29 cellular contexts compared by ENCODE assay signal in genomic region chr22:24061124-24061684, GRCh38. TPM values are rescaled to one million over a fixed set of nuclear protein-coding genes. Genes with fewer than 3 reads are reported as not detected.
A peak's percentile ranks its signal among the peaks of the same experiment; 100 is the strongest.
DNase-seq lines count a peak whose midpoint lies in the region; TF ChIP-seq lines count a peak whose summit lies in the region.
"Had no signal": no experiment of that assay in that cellular context is flagged by ENCODE, and none has a peak within 500 bp of the region (broad histone marks: within the 10 kb centered on the region; RNA-seq: fewer than 3 reads in every experiment).

No MANE protein-coding gene starts in this region.

- peak overlapping the region; percentile 73 for H3K4me2 ChIP-seq in BLaER1

- peaks cover 92% of the 10 kb centered on the region for H3K36me3 ChIP-seq in BLaER1
- H3K36me3 ChIP-seq in breast epithelium: no peaks in the 10 kb centered on the region

- H3K27me3 ChIP-seq in BLaER1 (no peaks in the 10 kb centered on the region), breast epithelium (no peaks in the 10 kb centered on the region)
- H3K27me3 ChIP-seq: left lung had no signal

- H3K27ac Mint-ChIP-seq in nephron progenitor cell: no peak overlapping the region
- H3K27ac Mint-ChIP-seq: progenitor cell of endocrine pancreas; stimulated activated memory B cell treated with anti-CD40 and anti-IgM and Interleukin-4, amounts not matched to agents 10 μg/mL and 1 μg/mL and 100 μg/mL, for 72 hours had no signal

- H3K27me3 Mint-ChIP-seq in nephron progenitor cell (ENCODE audit: low read depth, poor library complexity): no peaks in the 10 kb centered on the region
- H3K27me3 Mint-ChIP-seq: naive B cell; progenitor cell of endocrine pancreas; stimulated activated memory B cell treated with anti-CD40 and anti-IgM and Interleukin-4, amounts not matched to agents 10 μg/mL and 1 μg/mL and 100 μg/mL, for 72 hours had no signal

- peaks cover 12% of the 10 kb centered on the region for H3K9me3 Mint-ChIP-seq in nephron progenitor cell
- H3K9me3 Mint-ChIP-seq: activated naive CD4-positive, alpha-beta T cell treated with anti-CD3 and anti-CD28 coated beads, Interleukin-2, amount 50 U/mL, for 72 hours; naive B cell; stimulated activated memory B cell treated with anti-CD40 and anti-IgM and Interleukin-4, amounts not matched to agents 10 μg/mL and 1 μg/mL and 100 μg/mL, for 72 hours; T-helper 1 cell treated with Interleukin-12 subunit alpha and Interleukin-12 subunit beta and Interleukin-4 antibody, amounts not matched to agents 30 μg/mL and 1 μg/mL, for 36 hours had no signal

- intact Hi-C loops in breast epithelium (cut with DNase I; ENCODE audit: low total_unique reads): no loop called here

- no peak for TF ChIP-seq POLR2A in breast epithelium (IDR thresholded peaks at IDR 0.05)

- H3K36me3 Mint-ChIP-seq in nephron progenitor cell (ENCODE audit: low read depth): peaks cover 87% of the 10 kb centered on the region

- DNase-seq in D341Med (ENCODE audit: low spot score) (peak; percentile 16), breast epithelium (ENCODE audit: low spot score in 2 of 2) (no peak), mesenteric fat pad (ENCODE audit: low spot score) (peak; percentile 65), DMS53 (lab: John Stamatoyannopoulos, UW) (no peak), NCI-H1436 treated with DMSO at 0.1 percent for 48 hours (lab: John Stamatoyannopoulos, UW) (no peak), HCEC 1CT (no peak), nephron progenitor cell (no peak)
- DNase-seq: activated CD8-positive, alpha-beta memory T cell treated with anti-CD3 and anti-CD28 coated beads for 24 hours; activated effector memory CD4-positive, alpha-beta T cell treated with Interleukin-2 at 50 U/mL for 16 hours; activated T-cell treated with anti-CD3 and anti-CD28 coated beads for 4 hours; Caco-2; effector CD8-positive, alpha-beta T cell; GOT3; islet precursor cell; left lung; midbrain; naive B cell; NCI-H187 treated with DMSO at 0.1 percent for 48 hours; NCI-H2171 treated with DMSO at 0.1 percent for 48 hours; stimulated activated CD4-positive, alpha-beta T cell treated with anti-CD3 and anti-CD28 coated beads, Interleukin-15, amount 100 ng/mL, for 24 hours had no signal

- peaks cover 6% of the 10 kb centered on the region for H3K9me3 ChIP-seq in BLaER1
- no peaks in the 10 kb centered on the region for H3K9me3 ChIP-seq in breast epithelium
- H3K9me3 ChIP-seq: Caco-2, left lung had no signal

- peak overlapping the region; percentile 62 for H3K27ac ChIP-seq in BLaER1
- peak overlapping the region; percentile 72 to 87 for H3K27ac ChIP-seq in breast epithelium
- H3K27ac ChIP-seq: SK-N-MC had no signal

- peaks cover 2% of the 10 kb centered on the region; the same call in 1 of the 2 replicates for H4K20me1 ChIP-seq in BLaER1

- H3K4me3 Mint-ChIP-seq in nephron progenitor cell: no peak overlapping the region
- H3K4me3 Mint-ChIP-seq: stimulated activated memory B cell treated with anti-CD40 and anti-IgM and Interleukin-4, amounts not matched to agents 10 μg/mL and 1 μg/mL and 100 μg/mL, for 72 hours; T-helper 1 cell treated with Interleukin-12 subunit alpha and Interleukin-12 subunit beta and Interleukin-4 antibody, amounts not matched to agents 30 μg/mL and 1 μg/mL, for 36 hours had no signal

- no peak overlapping the region for H3K9ac ChIP-seq in BLaER1

- TF ChIP-seq CTCF in breast epithelium (IDR thresholded peaks at IDR 0.05) (no peak), nephron progenitor cell (IDR thresholded peaks at IDR 0.05) (no peak)

- H3K4me1 ChIP-seq in BLaER1: peaks cover 55% of the 10 kb centered on the region
- H3K4me1 ChIP-seq in breast epithelium: peaks cover 3 to 6% of the 10 kb centered on the region in 2 donors
- H3K4me1 ChIP-seq: Caco-2 had no signal

- H3K4me1 Mint-ChIP-seq in nephron progenitor cell: peaks cover 10% of the 10 kb centered on the region

- peak overlapping the region; percentile 24; the same call in 1 of the 2 replicates for H3K4me3 ChIP-seq in BLaER1
- no peak overlapping the region for H3K4me3 ChIP-seq in breast epithelium
- H3K4me3 ChIP-seq: left lung, SK-N-MC had no signal

RNA-seq across cellular contexts. Expression of gene CABIN1, which starts 50.1 kb away (rescaled TPM):
- total RNA-seq in breast epithelium (10 to 100 TPM; 24.3 to 56.7 (median 50.8) TPM), mesenteric fat pad (41.7 TPM)

RNA-seq across cellular contexts. Expression of gene GSTT4, which starts 56.0 kb away (rescaled TPM):
- total RNA-seq in breast epithelium: not detected
- total RNA-seq in mesenteric fat pad: not detected
- total RNA-seq: activated naive CD4-positive, alpha-beta T cell treated with anti-CD3 and anti-CD28 coated beads, Interleukin-2, amount 50 U/mL, for 72 hours; fibroblast of villous mesenchyme; HT-29; left lung; progenitor cell of endocrine pancreas; ureter had no signal

Comparison
In these comparisons a context has a peak if more than half of its experiments do, and no peak if none do; other contexts are left out.
1. DNase-seq: peak in D341Med (single experiment) and mesenteric fat pad (single experiment); none in breast epithelium (0 of 2), DMS53 (single experiment), NCI-H1436 treated with DMSO at 0.1 percent for 48 hours (single experiment), HCEC 1CT (single experiment) and nephron progenitor cell (single experiment).